Comparison of ENCODE assay signal across 22 cellular contexts in the genomic region with DNA sequence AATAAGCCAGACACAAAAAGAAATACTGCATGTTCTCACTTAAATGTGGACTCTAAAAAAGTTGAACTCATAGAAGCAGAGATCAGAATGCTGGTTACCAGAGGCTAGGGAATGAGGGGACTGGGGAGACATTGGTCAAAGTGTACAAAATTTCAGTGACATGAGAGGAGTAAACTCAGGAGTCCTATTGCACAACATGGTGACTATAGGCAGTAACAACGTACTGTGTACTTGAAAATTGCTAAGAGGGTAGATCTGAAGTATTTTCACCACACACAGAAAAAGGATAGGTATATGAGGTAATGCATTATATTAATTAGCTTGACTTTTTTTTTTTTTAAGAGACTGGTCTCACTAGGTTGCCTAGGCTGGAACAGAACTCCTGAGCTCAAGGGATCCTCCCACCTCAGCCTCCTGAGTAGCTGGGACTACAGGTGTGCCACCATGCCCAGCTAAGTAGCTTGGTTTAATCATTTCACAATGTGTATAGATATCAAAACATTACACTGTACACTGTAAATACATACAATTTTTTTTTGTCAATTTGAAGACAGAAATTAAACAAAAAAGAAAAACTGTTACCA.
"Had no signal": no experiment of that assay in that cellular context is flagged by ENCODE, and none has a peak within 500 bp of the region (broad histone marks: within the 10 kb centered on the region; RNA-seq: fewer than 3 reads in every experiment).

No MANE protein-coding gene starts in this region.

- H3K27me3 Mint-ChIP-seq: activated CD4-positive, alpha-beta T cell treated with anti-CD3 and anti-CD28 coated beads, Interleukin-2, amount 10 ng/mL, durations not matched to agents 7 days and 5 days; brain; progenitor cell of endocrine pancreas; stimulated activated naive CD8-positive, alpha-beta T cell treated with anti-CD3 and anti-CD28 coated beads, Interleukin-15, amount 100 ng/mL, for 72 hours; T-cell had no signal

- H3K27ac ChIP-seq: dorsolateral prefrontal cortex, right atrium auricular region, suprapubic skin, transverse colon, uterus had no signal

- H3K36me3 ChIP-seq: uterus had no signal

- FAIRE-seq: colon, frontal cortex, kidney had no signal

- H3K4me3 Mint-ChIP-seq: activated CD4-positive, alpha-beta T cell treated with anti-CD3 and anti-CD28 coated beads, Interleukin-2, amount 10 ng/mL, durations not matched to agents 7 days and 5 days; activated T-helper 1 cell treated with anti-CD3 and anti-CD28 coated beads, Interleukin-12 subunit alpha, Interleukin-12 subunit beta, Interleukin-2, Interleukin-4 antibody, amounts not matched to agents 30 ng/mL and 10 ng/mL and 1 ng/mL, durations not matched to agents 14 hours and 24 hours and 36 hours had no signal

- DNase-seq: activated CD4-positive, alpha-beta T cell treated with anti-CD3 and anti-CD28 coated beads, Interleukin-2, amount 10 ng/mL, durations not matched to agents 7 days and 5 days; activated gamma-delta T cell treated with Interleukin-2 at 50 U/mL for 16 hours; central memory CD4-positive, alpha-beta T cell; dorsolateral prefrontal cortex; erythroblast; kidney; stimulated activated CD4-positive, alpha-beta T cell treated with anti-CD3 and anti-CD28 coated beads, Interleukin-2, amount 100 ng/mL, for 48 hours; stimulated activated naive CD8-positive, alpha-beta T cell treated with anti-CD3 and anti-CD28 coated beads, Interleukin-15, amount 100 ng/mL, for 72 hours; T-cell; transverse colon; uterus had no signal

- H3K9me3 Mint-ChIP-seq: activated CD4-positive, alpha-beta T cell treated with anti-CD3 and anti-CD28 coated beads, Interleukin-2, amount 10 ng/mL, durations not matched to agents 7 days and 5 days; activated naive CD4-positive, alpha-beta T cell treated with anti-CD3 and anti-CD28 coated beads, Interleukin-2, amount 50 U/mL, for 72 hours; activated T-helper 1 cell treated with anti-CD3 and anti-CD28 coated beads, Interleukin-12 subunit alpha, Interleukin-12 subunit beta, Interleukin-2, Interleukin-4 antibody, amounts not matched to agents 30 ng/mL and 10 ng/mL and 1 ng/mL, durations not matched to agents 14 hours and 24 hours and 36 hours; brain; neural crest cell; stimulated activated naive CD8-positive, alpha-beta T cell treated with anti-CD3 and anti-CD28 coated beads, Interleukin-15, amount 100 ng/mL, for 72 hours; T-cell had no signal

- H3K27ac Mint-ChIP-seq: activated CD4-positive, alpha-beta T cell treated with anti-CD3 and anti-CD28 coated beads, Interleukin-2, amount 10 ng/mL, durations not matched to agents 7 days and 5 days; activated T-helper 1 cell treated with anti-CD3 and anti-CD28 coated beads, Interleukin-12 subunit alpha, Interleukin-12 subunit beta, Interleukin-2, Interleukin-4 antibody, amounts not matched to agents 30 ng/mL and 10 ng/mL and 1 ng/mL, durations not matched to agents 14 hours and 24 hours and 36 hours had no signal

- H3K4me1 ChIP-seq: right atrium auricular region, suprapubic skin, transverse colon, uterus had no signal

- H3K4me3 ChIP-seq: dorsolateral prefrontal cortex, right atrium auricular region, suprapubic skin, transverse colon, uterus had no signal

- H3K27me3 ChIP-seq: dorsolateral prefrontal cortex, right atrium auricular region, suprapubic skin, transverse colon, uterus had no signal

- ATAC-seq: activated CD4-positive, CD25-positive, alpha-beta regulatory T cell treated with anti-CD3 and anti-CD28 coated beads, Interleukin-2, amount 50 U/mL, for 24 hours; activated naive CD4-positive, alpha-beta T cell treated with anti-CD3 and anti-CD28 coated beads, Interleukin-2, amount 50 U/mL, for 72 hours; left lobe of liver; stimulated activated naive CD8-positive, alpha-beta T cell treated with anti-CD3 and anti-CD28 coated beads, Interleukin-15, amount 100 ng/mL, for 72 hours; T-cell had no signal

- H3K9me3 ChIP-seq: right atrium auricular region, suprapubic skin, transverse colon, uterus had no signal
